16 cellular contexts compared by ENCODE assay signal in genomic region chr22:44211256-44211945, GRCh38. TPM values are rescaled to one million over a fixed set of nuclear protein-coding genes. Genes with fewer than 3 reads are reported as not detected.
DNase-seq lines count a peak whose midpoint lies in the region; ATAC-seq and TF ChIP-seq lines count a peak whose summit lies in the region.
"Had no signal": no experiment of that assay in that cellular context is flagged by ENCODE, and none has a peak within 500 bp of the region (broad histone marks: within the 10 kb centered on the region; RNA-seq: fewer than 3 reads in every experiment).

No MANE protein-coding gene starts in this region.

- no peak overlapping the region for H2AK5ac ChIP-seq in mesenchymal stem cell (ENCODE audit: low read length, severe bottlenecking)

- no peak overlapping the region for H3K4me3 Mint-ChIP-seq in activated T-helper 17 cell treated with anti-CD3 and anti-CD28 coated beads, Interleukin-2, amount 50 U/mL, for 72 hours
- H3K4me3 Mint-ChIP-seq: activated T-helper 1 cell treated with anti-CD3 and anti-CD28 coated beads, Interleukin-12 subunit alpha, Interleukin-12 subunit beta, Interleukin-2, Interleukin-4 antibody, amounts not matched to agents 30 ng/mL and 10 ng/mL and 1 ng/mL, durations not matched to agents 14 hours and 24 hours and 36 hours; stimulated activated effector memory CD8-positive, alpha-beta T cell treated with anti-CD3 and anti-CD28 coated beads, Interleukin-12 subunit alpha, Interleukin-12 subunit beta, amount 100 ng/mL, for 72 hours; type B pancreatic cell had no signal

- WGBS in mesenchymal stem cell: 82% methylated on average over 6 of the region's 6 CpGs
- 75 to 77% methylated on average over 6 of the region's 6 CpGs for WGBS in transverse colon (ENCODE audit: low coverage in 1 of 2), 2 donors

- H3K4me1 Mint-ChIP-seq in activated T-helper 17 cell treated with anti-CD3 and anti-CD28 coated beads, Interleukin-2, amount 50 U/mL, for 72 hours: peaks cover 13% of the 10 kb centered on the region

- peak overlapping the region; percentile 37 for H3K9ac ChIP-seq in mesenchymal stem cell (ENCODE audit: low read length)

- H3K27me3 Mint-ChIP-seq in activated T-helper 17 cell treated with anti-CD3 and anti-CD28 coated beads, Interleukin-2, amount 50 U/mL, for 72 hours: no peaks in the 10 kb centered on the region

- no peak overlapping the region for H4K8ac ChIP-seq in mesenchymal stem cell (ENCODE audit: low read length)

- intact Hi-C loops in transverse colon (cut with DNase I; ENCODE audit: low total_unique reads): no loop called here

- in situ Hi-C loops in transverse colon (cut with MboI; ENCODE audit: low pct_ligation_motif_present in 1 of 4, low pct_unique_long_range_greater_than_20kb in 1 of 4, low sequenced_read_pairs in 3 of 4): no loop called here

- no peak overlapping the region for H3K18ac ChIP-seq in mesenchymal stem cell (ENCODE audit: low read depth in 1 of 2, low read length in 2 of 2)

- H2BK5ac ChIP-seq in mesenchymal stem cell (ENCODE audit: low read depth, low read length, poor library complexity, severe bottlenecking): no peak overlapping the region

- DNase-seq in activated CD8-positive, alpha-beta memory T cell treated with anti-CD3 and anti-CD28 coated beads for 24 hours: peak; percentile 28
- DNase-seq in activated CD8-positive, alpha-beta memory T cell treated with anti-CD3 and anti-CD28 coated beads, Interleukin-2, amount 50 U/mL, for 4 hours: no peak
- DNase-seq in choroid plexus epithelial cell (ENCODE audit: low read depth) (peak; percentile 34), mesenchymal stem cell (no peak), transverse colon (peak; percentile 14), amniotic stem cell (lab: John Stamatoyannopoulos, UW) (no peak)
- DNase-seq: 8988T; activated CD4-positive, alpha-beta T cell treated with anti-CD3 and anti-CD28 coated beads, Interleukin-2, amount 50 U/mL, for 48 hours; C1 segment of cervical spinal cord; foreskin melanocyte had no signal

- no peak overlapping the region for H2BK15ac ChIP-seq in mesenchymal stem cell (ENCODE audit: low read depth, poor library complexity, severe bottlenecking)

- no peak overlapping the region for H3K27ac Mint-ChIP-seq in activated T-helper 17 cell treated with anti-CD3 and anti-CD28 coated beads, Interleukin-2, amount 50 U/mL, for 72 hours
- H3K27ac Mint-ChIP-seq: activated T-helper 1 cell treated with anti-CD3 and anti-CD28 coated beads, Interleukin-12 subunit alpha, Interleukin-12 subunit beta, Interleukin-2, Interleukin-4 antibody, amounts not matched to agents 30 ng/mL and 10 ng/mL and 1 ng/mL, durations not matched to agents 14 hours and 24 hours and 36 hours; stimulated activated effector memory CD8-positive, alpha-beta T cell treated with anti-CD3 and anti-CD28 coated beads, Interleukin-12 subunit alpha, Interleukin-12 subunit beta, amount 100 ng/mL, for 72 hours had no signal

- no peaks in the 10 kb centered on the region for H3K36me3 ChIP-seq in mesenchymal stem cell (ENCODE audit: control insufficient read depth in 1 of 2, insufficient read depth in 2 of 2, low read depth in 1 of 2, low read length in 2 of 2)
- no peaks in the 10 kb centered on the region for H3K36me3 ChIP-seq in transverse colon

- TF ChIP-seq CTCF in choroid plexus epithelial cell (conservative IDR thresholded peaks at IDR 0.05; ENCODE audit: low read depth, low read length) (no peak), transverse colon (IDR thresholded peaks at IDR 0.05) (no peak)

- H3K4me2 ChIP-seq in mesenchymal stem cell (ENCODE audit: low read length, poor library complexity, severe bottlenecking): no peak overlapping the region

- ATAC-seq in GM19395 (IDR thresholded peaks at IDR 0.05; ENCODE audit: unreplicated experiment): no peak
- ATAC-seq in activated T-helper 17 cell treated with anti-CD3 and anti-CD28 coated beads, Interleukin-2, amount 50 U/mL, for 72 hours (replicated peaks): no peak
- ATAC-seq: stimulated activated effector memory CD8-positive, alpha-beta T cell treated with anti-CD3 and anti-CD28 coated beads, Interleukin-12 subunit alpha, Interleukin-12 subunit beta, amount 100 ng/mL, for 72 hours had no signal

- peaks cover 12 to 27% of the 10 kb centered on the region in 2 experiments for H3K27me3 ChIP-seq in mesenchymal stem cell (ENCODE audit: control insufficient read depth in 1 of 2, insufficient read depth in 1 of 2, low read length in 2 of 2)
- no peaks in the 10 kb centered on the region for H3K27me3 ChIP-seq in transverse colon

- no peak overlapping the region for H2BK12ac ChIP-seq in mesenchymal stem cell (ENCODE audit: low read length in 2 of 2)

- TF ChIP-seq POLR2A in transverse colon (IDR thresholded peaks at IDR 0.05): no peak

- H3K79me1 ChIP-seq in mesenchymal stem cell (replicated peaks; ENCODE audit: low read length, poor library complexity, severe bottlenecking): no peaks in the 10 kb centered on the region

- no peak overlapping the region for H3K14ac ChIP-seq in mesenchymal stem cell (ENCODE audit: low read length in 2 of 2)

- no peak overlapping the region for H3K23ac ChIP-seq in mesenchymal stem cell (ENCODE audit: low read length in 2 of 2)

- H3K27ac ChIP-seq in mesenchymal stem cell (ENCODE audit: low read length, poor library complexity, severe bottlenecking) (no peak overlapping the region), transverse colon (peak overlapping the region; percentile 16 to 63 (median 28))

- H3K9me3 Mint-ChIP-seq in activated T-helper 17 cell treated with anti-CD3 and anti-CD28 coated beads, Interleukin-2, amount 50 U/mL, for 72 hours: peaks cover 5% of the 10 kb centered on the region
- H3K9me3 Mint-ChIP-seq: activated T-helper 1 cell treated with anti-CD3 and anti-CD28 coated beads, Interleukin-12 subunit alpha, Interleukin-12 subunit beta, Interleukin-2, Interleukin-4 antibody, amounts not matched to agents 30 ng/mL and 10 ng/mL and 1 ng/mL, durations not matched to agents 14 hours and 24 hours and 36 hours had no signal

- no peak overlapping the region for H2BK120ac ChIP-seq in mesenchymal stem cell (ENCODE audit: low read depth, low read length)

- no peak overlapping the region for H2AFZ ChIP-seq in mesenchymal stem cell (ENCODE audit: low read depth, low read length)

- no peak overlapping the region for H3K4me3 ChIP-seq in choroid plexus epithelial cell (ENCODE audit: low read depth, low read length)
- H3K4me3 ChIP-seq in mesenchymal stem cell (ENCODE audit: insufficient read depth in 1 of 2, low read depth in 1 of 2, low read length in 2 of 2): no peak overlapping the region
- no peak overlapping the region for H3K4me3 ChIP-seq in transverse colon

- H4K91ac ChIP-seq in mesenchymal stem cell (ENCODE audit: low read length): no peak overlapping the region

- no peak overlapping the region for H3K4ac ChIP-seq in mesenchymal stem cell (ENCODE audit: low read depth in 1 of 2, low read length in 2 of 2)

- peaks cover 6% of the 10 kb centered on the region for H3K36me3 Mint-ChIP-seq in activated T-helper 17 cell treated with anti-CD3 and anti-CD28 coated beads, Interleukin-2, amount 50 U/mL, for 72 hours (ENCODE audit: low read depth)
- H3K36me3 Mint-ChIP-seq: stimulated activated effector memory CD8-positive, alpha-beta T cell treated with anti-CD3 and anti-CD28 coated beads, Interleukin-12 subunit alpha, Interleukin-12 subunit beta, amount 100 ng/mL, for 72 hours; type B pancreatic cell had no signal

- H3K9me3 ChIP-seq in mesenchymal stem cell (ENCODE audit: control insufficient read depth, low read length) (peaks cover 26% of the 10 kb centered on the region), transverse colon (no peaks in the 10 kb centered on the region)

- H3K4me1 ChIP-seq in mesenchymal stem cell (ENCODE audit: control insufficient read depth, insufficient read depth, low read depth, low read length) (no peaks in the 10 kb centered on the region), transverse colon (peaks cover 0 to 18% (median 4%) of the 10 kb centered on the region in 4 donors)

- no peak for TF ChIP-seq EP300 in transverse colon (IDR thresholded peaks at IDR 0.05; ENCODE audit: low read depth)

RNA-seq across cellular contexts. Expression of gene PARVG, which starts 30.7 kb away (rescaled TPM):
- polyA plus RNA-seq in mesenchymal stem cell (2013, experiment 1 of 2): not detected
- polyA plus RNA-seq in mesenchymal stem cell (2013, experiment 2 of 2): not detected
- total RNA-seq in transverse colon: 10 to 100 TPM in 2 of 4 donors, 1 to 10 TPM in 1, under 1 TPM in 1; 1.00 to 37.8 (median 20.6) TPM
- 10 to 100 TPM; 34.9 to 35.8 TPM for total RNA-seq in activated T-helper 17 cell treated with anti-CD3 and anti-CD28 coated beads, Interleukin-2, amount 50 U/mL, for 72 hours
- total RNA-seq: LHCN-M2 had no signal

Comparison
In these comparisons a context has a peak if more than half of its experiments do, and no peak if none do; other contexts are left out.
1. DNase-seq: peak in activated CD8-positive, alpha-beta memory T cell treated with anti-CD3 and anti-CD28 coated beads for 24 hours (single experiment), choroid plexus epithelial cell (single experiment) and transverse colon (single experiment); none in activated CD8-positive, alpha-beta memory T cell treated with anti-CD3 and anti-CD28 coated beads, Interleukin-2, amount 50 U/mL, for 4 hours (single experiment), mesenchymal stem cell (single experiment) and amniotic stem cell (single experiment).